In the genomic region with DNA sequence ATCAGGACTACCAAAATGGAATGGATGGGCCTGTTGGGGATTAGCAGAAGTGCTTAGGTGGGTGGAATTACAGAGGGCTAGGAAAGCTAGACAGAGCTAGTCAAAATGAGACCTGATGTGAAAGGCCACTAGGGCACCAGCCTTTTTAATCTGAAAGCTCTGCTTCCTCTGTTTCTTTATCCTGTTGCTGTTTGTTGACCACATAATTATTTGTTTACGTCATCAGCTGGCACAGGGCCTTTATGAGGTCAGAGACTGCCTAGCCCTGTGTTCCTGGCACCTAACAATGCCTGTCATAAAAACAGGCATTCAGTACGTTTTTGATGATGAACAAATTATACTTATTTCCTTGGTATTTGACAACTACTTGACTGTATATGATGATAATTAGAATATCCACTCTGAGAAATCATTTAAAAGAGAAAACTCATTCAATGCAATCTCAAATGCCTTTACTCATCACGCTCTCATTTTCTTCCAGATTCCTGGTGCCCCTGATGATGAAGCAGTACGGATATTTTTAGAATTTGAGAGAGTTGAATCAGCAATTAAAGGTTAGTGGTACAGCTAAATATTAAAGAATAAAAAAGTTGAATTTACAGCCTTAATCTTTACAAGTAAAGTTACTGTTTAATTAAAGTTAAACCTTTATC, we compare ENCODE assay signal across 1 cellular context.
TF ChIP-seq lines count a peak whose summit lies in the region.

No MANE protein-coding gene starts in this region.

TF ChIP-seq in GM12878, 131 proteins besides CTCF, POLR2A, EP300 and RAD21:
- TF ChIP-seq RUNX3 (IDR thresholded peaks at IDR 0.05; ENCODE audit: low read length) (peak; percentile 42; the same call in 1 of the 2 replicates), CREB1 (IDR thresholded peaks at IDR 0.05; ENCODE audit: low read depth) (peak; percentile 56; the same call in 1 of the 2 replicates), STAT3 (IDR thresholded peaks at IDR 0.05; ENCODE audit: low read depth, low read length) (no peak), ATF7 (IDR thresholded peaks at IDR 0.05; ENCODE audit: low read depth) (0 out of 2 replicates have a peak, but pooled peaks have one; percentile 34), EZH2 (IDR thresholded peaks at IDR 0.05; ENCODE audit: borderline replicate concordance, control insufficient read depth, low read depth, low read length) (no peak), SMAD5 (IDR thresholded peaks at IDR 0.05; ENCODE audit: low read depth) (no peak), IRF4 (IDR thresholded peaks at IDR 0.05; ENCODE audit: low read depth, low read length) (no peak), SMAD1 (IDR thresholded peaks at IDR 0.05; ENCODE audit: low read depth, partially characterized antibody) (no peak), CBX3 (IDR thresholded peaks at IDR 0.05; ENCODE audit: borderline replicate concordance, low read depth) (no peak), HDGF (IDR thresholded peaks at IDR 0.05) (no peak), NKRF (conservative IDR thresholded peaks at IDR 0.05) (no peak), KAT2A (conservative IDR thresholded peaks at IDR 0.05; ENCODE audit: control insufficient read depth, low read depth, low read length) (no peak), RAD51 (IDR thresholded peaks at IDR 0.05) (no peak), CREM (IDR thresholded peaks at IDR 0.05; ENCODE audit: low read depth) (peak; percentile 55; the same call in 1 of the 2 replicates), SUZ12 (IDR thresholded peaks at IDR 0.05; ENCODE audit: unreplicated experiment) (no peak)
